ENCODE assay signal across 9 cellular contexts in the genomic region with DNA sequence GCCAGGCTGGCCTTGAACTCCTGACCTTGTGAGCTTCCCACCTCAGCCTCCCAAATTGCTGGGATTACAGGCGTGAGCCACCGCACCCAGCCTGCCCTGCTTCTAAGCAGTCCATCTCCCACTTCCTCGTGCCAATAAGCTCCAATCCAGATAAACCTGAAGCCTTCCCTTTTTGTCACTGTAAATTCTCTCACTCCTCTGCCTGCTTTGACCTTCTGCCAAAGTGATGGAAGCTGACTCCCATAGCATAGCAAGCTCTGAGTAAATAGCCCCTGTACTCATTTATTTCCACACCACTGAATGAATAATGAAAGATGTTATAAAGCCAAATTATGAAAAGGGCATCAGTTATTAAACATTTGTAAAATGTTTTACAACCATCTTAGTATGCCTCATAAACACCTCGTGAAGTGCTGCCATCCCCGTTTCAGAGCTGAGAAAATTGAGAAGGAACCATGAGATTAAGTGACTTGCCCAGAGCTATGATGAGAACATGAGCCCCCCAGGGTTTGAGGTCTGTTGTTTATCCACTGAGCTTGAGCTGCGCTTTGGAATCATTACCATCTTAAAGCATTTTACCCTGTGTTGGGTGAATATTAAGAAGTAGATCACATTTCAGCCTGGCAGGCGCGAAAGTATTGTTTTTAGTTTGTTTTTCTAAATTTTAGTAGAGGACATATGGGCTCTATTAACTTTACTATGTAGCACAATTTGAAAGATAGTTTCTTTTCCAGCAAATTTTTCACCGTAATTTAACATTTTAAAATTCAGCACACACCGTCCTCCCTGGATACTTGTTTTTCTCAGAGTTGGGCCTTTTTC. TPM values are rescaled to one million over a fixed set of nuclear protein-coding genes. Genes with fewer than 3 reads are reported as not detected.
DNase-seq lines count a peak whose midpoint lies in the region; ATAC-seq and TF ChIP-seq lines count a peak whose summit lies in the region.
"Had no signal": no experiment of that assay in that cellular context is flagged by ENCODE, and none has a peak within 500 bp of the region (broad histone marks: within the 10 kb centered on the region; RNA-seq: fewer than 3 reads in every experiment).

No MANE protein-coding gene starts in this region.

- 57 to 63% methylated on average over 7 to 10 of the region's 10 CpGs for WGBS in ectodermal cell, 2 experiments

- intact Hi-C loops in lower lobe of right lung (cut with DNase I): no loop called here

- H3K27me3 ChIP-seq in HUES48 (ENCODE audit: control insufficient read depth, insufficient read depth, low read length) (no peaks in the 10 kb centered on the region), ectodermal cell (ENCODE audit: control insufficient read depth, insufficient read depth, low read length, poor library complexity, severe bottlenecking) (no peaks in the 10 kb centered on the region), lower lobe of right lung (ENCODE audit: low read depth) (no peaks in the 10 kb centered on the region)

- H3K4me3 ChIP-seq in HUES48 (ENCODE audit: low read depth, low read length) (peak overlapping the region; percentile 32; the same call in 1 of the 2 replicates), ectodermal cell (ENCODE audit: insufficient read depth, low read depth, low read length) (no peak overlapping the region), lower lobe of right lung (peak overlapping the region; percentile 24)

- H3K36me3 ChIP-seq in HUES48 (ENCODE audit: control insufficient read depth, insufficient read depth, low read length): no peaks in the 10 kb centered on the region
- H3K36me3 ChIP-seq in ectodermal cell (ENCODE audit: control insufficient read depth, insufficient read depth, low read length): no peaks in the 10 kb centered on the region
- no peaks in the 10 kb centered on the region for H3K36me3 ChIP-seq in lower lobe of right lung

- no peaks in the 10 kb centered on the region for H3K9me3 ChIP-seq in HUES48 (ENCODE audit: control insufficient read depth, insufficient read depth, low read length)
- no peaks in the 10 kb centered on the region for H3K9me3 ChIP-seq in ectodermal cell (ENCODE audit: control insufficient read depth, low read length)
- H3K9me3 ChIP-seq in lower lobe of right lung: no peaks in the 10 kb centered on the region

- H3K27ac ChIP-seq in HUES48 (ENCODE audit: low read depth, low read length) (peak overlapping the region; percentile 68), ectodermal cell (ENCODE audit: insufficient read depth, low read depth, low read length, poor library complexity, severe bottlenecking) (peak overlapping the region; percentile 5), lower lobe of right lung (no peak overlapping the region), temporal lobe (ENCODE audit: low read depth, low read length) (peak overlapping the region; percentile 74)

- TF ChIP-seq CTCF in lower lobe of right lung (IDR thresholded peaks at IDR 0.05): no peak
- TF ChIP-seq CTCF in GM20000 (IDR thresholded peaks at IDR 0.05; ENCODE audit: extremely low read depth, missing control alignments): no peak

- no peak for ATAC-seq in lower lobe of right lung

- DNase-seq in lower lobe of right lung (no peak), GM20000 (ENCODE audit: low spot score) (no peak), AG08396 (ENCODE audit: low spot score) (no peak)
- DNase-seq in activated T-cell treated with anti-CD3 and anti-CD28 coated beads, Interleukin-2, amount 50 U/mL, for 1 hour: no peak
- DNase-seq in activated CD4-positive, alpha-beta T cell treated with anti-CD3 and anti-CD28 coated beads for 4 hours: no peak
- DNase-seq: NCI-H510A had no signal

- H3K4me1 ChIP-seq in HUES48 (ENCODE audit: control insufficient read depth, insufficient read depth, low read length) (peaks cover 11% of the 10 kb centered on the region), ectodermal cell (ENCODE audit: control insufficient read depth, insufficient read depth, low read length) (peaks cover 10% of the 10 kb centered on the region), lower lobe of right lung (no peaks in the 10 kb centered on the region)

- no peak overlapping the region for H3K9ac ChIP-seq in HUES48 (ENCODE audit: low read depth, low read length)

RNA-seq across cellular contexts. Expression of a gene that starts 30.3 kb away (rescaled TPM):
- 5.7 TPM for polyA plus RNA-seq in ectodermal cell (2013, experiment 1 of 4)
- polyA plus RNA-seq in ectodermal cell (2013, experiment 2 of 4): 8.9 TPM
- 6.0 TPM for polyA plus RNA-seq in ectodermal cell (2013, experiment 3 of 4)
- polyA plus RNA-seq in ectodermal cell (2013, experiment 4 of 4): 8.4 TPM
- 23.7 TPM for total RNA-seq in lower lobe of right lung
- total RNA-seq in temporal lobe: 2.5 TPM

RNA-seq across cellular contexts. Expression of a gene that starts 37.2 kb away (rescaled TPM):
- polyA plus RNA-seq in ectodermal cell (2013, experiment 1 of 4): 9.8 TPM
- polyA plus RNA-seq in ectodermal cell (2013, experiment 2 of 4): 11.0 TPM
- 8.8 TPM for polyA plus RNA-seq in ectodermal cell (2013, experiment 3 of 4)
- 10.7 TPM for polyA plus RNA-seq in ectodermal cell (2013, experiment 4 of 4)
- 10.1 TPM for total RNA-seq in lower lobe of right lung
- total RNA-seq in temporal lobe: 17.9 TPM

RNA-seq across cellular contexts. Expression of a gene that starts 52.9 kb away (rescaled TPM):
- 38.5 TPM for polyA plus RNA-seq in ectodermal cell (2013, experiment 1 of 4)
- polyA plus RNA-seq in ectodermal cell (2013, experiment 2 of 4): 40.8 TPM
- 30.3 TPM for polyA plus RNA-seq in ectodermal cell (2013, experiment 3 of 4)
- 38.6 TPM for polyA plus RNA-seq in ectodermal cell (2013, experiment 4 of 4)
- 47.4 TPM for total RNA-seq in lower lobe of right lung
- 67.6 TPM for total RNA-seq in temporal lobe
